In the genomic region with DNA sequence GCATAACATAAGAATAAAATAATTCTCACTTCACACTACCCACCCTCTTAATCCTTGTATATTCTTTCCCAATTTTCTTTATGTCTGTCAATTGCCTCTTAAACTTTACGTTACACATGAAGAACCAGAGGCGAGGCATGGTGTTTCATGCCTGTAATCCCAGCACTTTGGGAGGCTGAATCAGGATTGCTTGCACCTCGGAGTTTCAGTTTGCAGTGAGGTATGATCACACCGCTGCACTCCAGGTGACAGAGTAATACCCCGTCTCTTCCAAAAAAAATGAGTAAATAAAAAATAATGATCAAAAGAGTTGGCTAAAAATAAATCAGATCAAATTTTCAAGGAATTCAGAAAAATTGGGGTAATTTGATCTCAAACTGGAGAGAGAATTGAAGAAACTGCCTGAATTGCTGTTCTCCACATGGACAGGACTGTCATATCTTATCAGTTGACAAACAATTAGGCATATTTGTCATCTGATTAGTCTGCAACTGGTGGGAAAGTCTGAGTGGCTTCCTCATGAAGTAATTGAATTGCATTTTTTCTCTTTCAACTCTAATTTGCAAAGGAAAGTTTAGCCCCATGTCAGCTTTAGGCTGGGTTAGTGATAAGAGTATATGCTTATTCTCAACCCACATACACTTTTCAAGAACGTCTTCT, we compare ENCODE assay signal across 21 cellular contexts.
DNase-seq lines count a peak whose midpoint lies in the region; ATAC-seq, FAIRE-seq and TF ChIP-seq lines count a peak whose summit lies in the region.
"Had no signal": no experiment of that assay in that cellular context is flagged by ENCODE, and none has a peak within 500 bp of the region (broad histone marks: within the 10 kb centered on the region; RNA-seq: fewer than 3 reads in every experiment).

No MANE protein-coding gene starts in this region.

- H3K27me3 ChIP-seq in IMR-90 (ENCODE audit: control insufficient read depth, insufficient read depth, low read length) (peaks cover 2% of the 10 kb centered on the region; the same call in 1 of the 2 replicates), SK-N-SH (ENCODE audit: insufficient read depth) (no peaks in the 10 kb centered on the region), mesenchymal stem cell (ENCODE audit: control insufficient read depth in 1 of 2, insufficient read depth in 1 of 2, low read length in 2 of 2) (no peaks in the 10 kb centered on the region)
- H3K27me3 ChIP-seq: BLaER1, SJCRH30 had no signal

- no peaks in the 10 kb centered on the region for H3K4me1 Mint-ChIP-seq in natural killer cell
- H3K4me1 Mint-ChIP-seq: CD4-positive, alpha-beta memory T cell had no signal

- H3K79me2 ChIP-seq in SK-N-SH (ENCODE audit: insufficient read depth) = no peaks in the 10 kb centered on the region

- no peak overlapping the region for H3K14ac ChIP-seq in IMR-90 (replicated peaks; ENCODE audit: low read depth, low read length)
- no peak overlapping the region for H3K14ac ChIP-seq in mesenchymal stem cell (ENCODE audit: low read length in 2 of 2)

- H3K23ac ChIP-seq in IMR-90 (ENCODE audit: low read depth, low read length) (no peak overlapping the region), mesenchymal stem cell (ENCODE audit: low read length in 2 of 2) (no peak overlapping the region)

- no peak overlapping the region for H3K9ac ChIP-seq in IMR-90 (ENCODE audit: low read depth, low read length)
- H3K9ac ChIP-seq in SK-N-SH = no peak overlapping the region
- H3K9ac ChIP-seq in mesenchymal stem cell (ENCODE audit: low read length) = no peak overlapping the region
- H3K9ac ChIP-seq: BLaER1 had no signal

- no peak overlapping the region for H3K27ac Mint-ChIP-seq in natural killer cell
- H3K27ac Mint-ChIP-seq: CD4-positive, alpha-beta memory T cell had no signal

- no peaks in the 10 kb centered on the region for H3K4me1 ChIP-seq in IMR-90 (ENCODE audit: control insufficient read depth, insufficient read depth, low read length)
- peaks cover 0 to 23% of the 10 kb centered on the region in 2 experiments; a peak in 2 of 4 replicates for H3K4me1 ChIP-seq in SK-N-SH (ENCODE audit: control insufficient read depth in 1 of 2, insufficient read depth in 2 of 2, low read depth in 1 of 2, low read length in 1 of 2)
- peaks cover 2% of the 10 kb centered on the region for H3K4me1 ChIP-seq in mesenchymal stem cell (ENCODE audit: control insufficient read depth, insufficient read depth, low read depth, low read length)
- H3K4me1 ChIP-seq: BLaER1 had no signal

- dilution Hi-C loops in IMR-90 (cut with HindIII; ENCODE audit: low sequenced_read_pairs, unreplicated experiment) = no loop called here

- H3K4ac ChIP-seq in IMR-90 (ENCODE audit: low read depth, low read length) (0 out of 2 replicates have a peak overlapping the region, but pooled peaks have one; percentile 46), mesenchymal stem cell (ENCODE audit: low read depth in 1 of 2, low read length in 2 of 2) (no peak overlapping the region)

- TF ChIP-seq CTCF in IMR-90 (conservative IDR thresholded peaks at IDR 0.05; ENCODE audit: low read depth, low read length) = no peak
- no peak for TF ChIP-seq CTCF in SK-N-SH (IDR thresholded peaks at IDR 0.05)
- no peak for TF ChIP-seq CTCF in natural killer cell (IDR thresholded peaks at IDR 0.05)

- H3K9me3 Mint-ChIP-seq in natural killer cell = no peaks in the 10 kb centered on the region
- H3K9me3 Mint-ChIP-seq: CD4-positive, alpha-beta memory T cell had no signal

- ATAC-seq in IMR-90 (ENCODE audit: low read depth) (no peak), GM19324 (IDR thresholded peaks at IDR 0.05; ENCODE audit: low FRiP score, unreplicated experiment) (no peak), natural killer cell (no peak), HG02571 (IDR thresholded peaks at IDR 0.05; ENCODE audit: unreplicated experiment) (no peak)
- ATAC-seq: GM12878 had no signal

- no peak for FAIRE-seq in HTR-8/SVneo (lab: Jason Lieb, UNC)
- FAIRE-seq: GM12878, GM18507 had no signal

- no peak overlapping the region for H4K5ac ChIP-seq in IMR-90 (ENCODE audit: low read depth, low read length)

- H3K27me3 Mint-ChIP-seq in natural killer cell (ENCODE audit: low read depth in 2 of 2) = peaks cover 0 to under 1% of the 10 kb centered on the region in 2 donors

- H3K9me1 ChIP-seq in IMR-90 (ENCODE audit: insufficient read depth, low read length) = no peaks in the 10 kb centered on the region

- H2AK5ac ChIP-seq in IMR-90 (ENCODE audit: low read depth, low read length) = no peak overlapping the region
- H2AK5ac ChIP-seq in mesenchymal stem cell (ENCODE audit: low read length, severe bottlenecking) = no peak overlapping the region

- H2AK9ac ChIP-seq in IMR-90 (replicated peaks; ENCODE audit: low read depth, low read length, poor library complexity) = no peak overlapping the region

- H3K4me3 ChIP-seq in IMR-90 (ENCODE audit: insufficient read depth, low read depth, low read length) (no peak overlapping the region), SK-N-SH (ENCODE audit: low read depth in 2 of 2, low read length in 1 of 2) (no peak overlapping the region), mesenchymal stem cell (ENCODE audit: insufficient read depth in 1 of 2, low read depth in 1 of 2, low read length in 2 of 2) (no peak overlapping the region)
- H3K4me3 ChIP-seq: BLaER1, GM12878, SJCRH30 had no signal

- no CpG with 5 or more reads among the region's 6 CpGs for WGBS in IMR-90 (ENCODE audit: extremely low coverage in 2 of 2, insufficient read length in 1 of 2), 2 experiments
- WGBS in SK-N-SH (ENCODE audit: low lambda C conversion rate) = 71% methylated on average over 6 of the region's 6 CpGs
- WGBS in mesenchymal stem cell = 70% methylated on average over 3 of the region's 6 CpGs

- POLR2A ChIA-PET in IMR-90 (lab: Charles Lee; ENCODE audit: unreplicated experiment) = no interaction called here
- POLR2A ChIA-PET in SK-N-SH (lab: Yijun Ruan, JAX) = no interaction called here

- no peaks in the 10 kb centered on the region for H4K20me1 ChIP-seq in IMR-90 (ENCODE audit: insufficient read depth, low read length)
- H4K20me1 ChIP-seq in SK-N-SH (ENCODE audit: insufficient read depth) = no peaks in the 10 kb centered on the region
- H4K20me1 ChIP-seq: BLaER1 had no signal

- H3K18ac ChIP-seq in IMR-90 (ENCODE audit: low read depth, low read length) (no peak overlapping the region), mesenchymal stem cell (ENCODE audit: low read depth in 1 of 2, low read length in 2 of 2) (no peak overlapping the region)

- H2BK15ac ChIP-seq in IMR-90 (ENCODE audit: low read depth, low read length) (no peak overlapping the region), mesenchymal stem cell (ENCODE audit: low read depth, poor library complexity, severe bottlenecking) (no peak overlapping the region)

- H3K27ac ChIP-seq in IMR-90 (ENCODE audit: insufficient read depth, low read length) (no peak overlapping the region), SK-N-SH (ENCODE audit: low read depth in 2 of 2, low read length in 1 of 2) (peak overlapping the region in 1 of 2 experiments; percentile 74; a peak in 2 of 4 replicates), mesenchymal stem cell (ENCODE audit: low read length, poor library complexity, severe bottlenecking) (no peak overlapping the region)
- H3K27ac ChIP-seq: BLaER1, SJCRH30 had no signal

- H3K9me3 ChIP-seq in IMR-90 (ENCODE audit: control insufficient read depth, insufficient read depth, low read length) (no peaks in the 10 kb centered on the region), SK-N-SH (no peaks in the 10 kb centered on the region), mesenchymal stem cell (ENCODE audit: control insufficient read depth, low read length) (no peaks in the 10 kb centered on the region)
- H3K9me3 ChIP-seq: BLaER1, SJCRH30 had no signal

- no peak overlapping the region for H3K4me3 Mint-ChIP-seq in natural killer cell
- H3K4me3 Mint-ChIP-seq: CD4-positive, alpha-beta memory T cell had no signal

- BruUV-seq in IMR-90 (replicated peaks; lab: Mats Ljungman, UMichigan) = no TSS peak

- H3K4me2 ChIP-seq in IMR-90 (ENCODE audit: low read depth, low read length) (no peak overlapping the region), SK-N-SH (no peak overlapping the region), mesenchymal stem cell (ENCODE audit: low read length, poor library complexity, severe bottlenecking) (no peak overlapping the region)
- H3K4me2 ChIP-seq: BLaER1 had no signal

- no peak overlapping the region for H4K91ac ChIP-seq in IMR-90 (ENCODE audit: insufficient read depth, low read depth, low read length)
- H4K91ac ChIP-seq in mesenchymal stem cell (ENCODE audit: low read length) = no peak overlapping the region

- DNase-seq in IMR-90 (no peak), SK-N-SH (peak; percentile 9), dermis blood vessel endothelial cell (peak; percentile 0), mesenchymal stem cell (peak; percentile 27), HTR-8/SVneo (ENCODE audit: insufficient read length, low spot score) (no peak), natural killer cell (no peak)
- DNase-seq: CD4-positive, alpha-beta memory T cell; EL; GOT3; KG1; MV-4-11; NCI-H187 treated with DMSO at 0.1 percent for 48 hours; NCI-H226; NCI-H524; NCI-H82; SJCRH30 had no signal

- TF ChIP-seq RAD21 in IMR-90 (IDR thresholded peaks at IDR 0.05; ENCODE audit: low read length) (no peak), SK-N-SH (IDR thresholded peaks at IDR 0.05; ENCODE audit: low read length) (no peak)

- H3K36me3 Mint-ChIP-seq in natural killer cell = no peaks in the 10 kb centered on the region
- H3K36me3 Mint-ChIP-seq: CD4-positive, alpha-beta memory T cell had no signal

- H2BK20ac ChIP-seq in IMR-90 (ENCODE audit: low read depth, low read length) = no peak overlapping the region

- TF ChIP-seq EP300 in SK-N-SH (IDR thresholded peaks at IDR 0.05; ENCODE audit: borderline replicate concordance in 1 of 2, low read depth in 1 of 2, low read length in 1 of 2) = peak in 1 of 2 experiments; percentile 63; a peak in 1 of 4 replicates

- intact Hi-C loops in IMR-90 (cut with micrococcal nuclease) = loop anchor here (1.0 kb wide), 1 partner anchor 448 kb away; no protein-coding TSS in a partner anchor
- intact Hi-C loops in natural killer cell (cut with micrococcal nuclease) = loop anchor here (5.0 kb wide), 1 partner anchor 613 kb away; no protein-coding TSS in a partner anchor

- no peak for TF ChIP-seq POLR2A in IMR-90 (IDR thresholded peaks at IDR 0.05; ENCODE audit: low read depth, low read length)

- H3K36me3 ChIP-seq in IMR-90 (ENCODE audit: control insufficient read depth, insufficient read depth, low read length) (no peaks in the 10 kb centered on the region), SK-N-SH (replicated peaks in 1 of 2; ENCODE audit: control insufficient read depth in 1 of 2, insufficient read depth in 2 of 2, low read length in 1 of 2) (no peaks in the 10 kb centered on the region), mesenchymal stem cell (ENCODE audit: control insufficient read depth in 1 of 2, insufficient read depth in 2 of 2, low read depth in 1 of 2, low read length in 2 of 2) (no peaks in the 10 kb centered on the region)
- H3K36me3 ChIP-seq: BLaER1, SJCRH30 had no signal

- no peak overlapping the region for H3K56ac ChIP-seq in IMR-90 (ENCODE audit: extremely low read depth, insufficient read depth, low read length)

- CTCF ChIA-PET in IMR-90 (lab: Yijun Ruan, JAX) (interaction anchor here (0.5 kb wide), 1 partner anchor 572 kb away, joined by 3 read pairs; no protein-coding TSS in a partner anchor), SK-N-SH (lab: Yijun Ruan, JAX) (interaction anchor here (1.1 to 1.6 kb wide), 2 partner anchors 605 to 815 kb away, joined by 4 read pairs; no protein-coding TSS in a partner anchor)

- H3K79me1 ChIP-seq in IMR-90 (ENCODE audit: low read depth in 1 of 2, low read length in 2 of 2) (no peaks in the 10 kb centered on the region), mesenchymal stem cell (replicated peaks; ENCODE audit: low read length, poor library complexity, severe bottlenecking) (no peaks in the 10 kb centered on the region)

- H4K8ac ChIP-seq in IMR-90 (ENCODE audit: low read depth in 2 of 2, low read length in 2 of 2) (no peak overlapping the region), mesenchymal stem cell (ENCODE audit: low read length) (no peak overlapping the region)

- no peak overlapping the region for H2BK5ac ChIP-seq in IMR-90 (ENCODE audit: low read depth, low read length, poor library complexity, severe bottlenecking)
- no peak overlapping the region for H2BK5ac ChIP-seq in mesenchymal stem cell (ENCODE audit: low read depth, low read length, poor library complexity, severe bottlenecking)

- no peak overlapping the region for H2BK12ac ChIP-seq in mesenchymal stem cell (ENCODE audit: low read length in 2 of 2)

- H3F3A ChIP-seq in SK-N-SH (replicated peaks; ENCODE audit: insufficient read depth) = peaks cover 5% of the 10 kb centered on the region

- H2AFZ ChIP-seq in IMR-90 (replicated peaks; ENCODE audit: low read length, poor library complexity) = no peak overlapping the region
- H2AFZ ChIP-seq in SK-N-SH (ENCODE audit: low read depth) = no peak overlapping the region; the same call in 1 of the 2 replicates
- H2AFZ ChIP-seq in mesenchymal stem cell (ENCODE audit: low read depth, low read length) = no peak overlapping the region

- in situ Hi-C loops in IMR-90 (cut with MboI; ENCODE audit: low sequenced_read_pairs) = loop anchor here (5.0 to 10.0 kb wide), 2 partner anchors 238 to 611 kb away; no protein-coding TSS in a partner anchor

- H2BK120ac ChIP-seq in IMR-90 (ENCODE audit: low read depth, low read length) = no peak overlapping the region
- H2BK120ac ChIP-seq in mesenchymal stem cell (ENCODE audit: low read depth, low read length) = no peak overlapping the region

- no peaks in the 10 kb centered on the region for H3K9me2 ChIP-seq in SK-N-SH

Comparison
In these comparisons a context has a peak if more than half of its experiments do, and no peak if none do; other contexts are left out.
1. DNase-seq: peak in SK-N-SH (single experiment), dermis blood vessel endothelial cell (single experiment) and mesenchymal stem cell (single experiment); none in IMR-90 (single experiment), HTR-8/SVneo (single experiment) and natural killer cell (single experiment).